21 cellular contexts compared by ENCODE assay signal in the genomic region with DNA sequence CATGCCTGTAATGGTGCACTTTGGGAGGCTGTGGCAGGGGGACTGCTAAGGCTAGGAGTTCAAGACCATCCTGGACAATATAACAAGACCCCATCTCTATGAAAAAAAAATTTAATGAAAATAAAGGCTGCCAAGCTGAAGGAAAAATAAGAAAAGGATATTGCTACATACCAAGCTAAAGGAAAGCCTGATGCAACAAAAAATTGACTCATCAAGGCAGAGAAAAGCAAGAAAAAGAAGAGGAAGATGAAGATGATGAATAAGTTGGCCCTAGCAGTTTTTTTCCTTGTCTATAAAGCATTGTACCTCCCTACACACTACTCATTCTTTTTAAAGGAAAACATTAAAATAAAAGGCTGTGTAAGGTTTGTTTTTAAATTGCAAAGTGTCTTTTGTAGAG.
"Had no signal": no experiment of that assay in that cellular context is flagged by ENCODE, and none has a peak within 500 bp of the region (broad histone marks: within the 10 kb centered on the region; RNA-seq: fewer than 3 reads in every experiment).

No MANE protein-coding gene starts in this region.

- ATAC-seq: activated CD4-positive, alpha-beta T cell treated with anti-CD3 and anti-CD28 coated beads for 36 hours; activated CD8-positive, alpha-beta T cell treated with anti-CD3 and anti-CD28 coated beads for 36 hours; activated naive CD8-positive, alpha-beta T cell treated with anti-CD3 and anti-CD28 coated beads, Interleukin-2, amount 50 U/mL, for 24 hours; activated T-helper 17 cell treated with anti-CD3 and anti-CD28 coated beads, Interleukin-2, amount 50 U/mL, for 72 hours; effector memory CD8-positive, alpha-beta T cell; gastrocnemius medialis; left lung; sciatic nerve; stimulated activated effector memory CD8-positive, alpha-beta T cell treated with anti-CD3 and anti-CD28 coated beads, Interleukin-12 subunit alpha, Interleukin-12 subunit beta, amount 100 ng/mL, for 72 hours had no signal

- H3K27ac ChIP-seq: breast epithelium, gastrocnemius medialis, left lung, stomach, thoracic aorta, upper lobe of left lung had no signal

- DNase-seq: activated CD4-positive, alpha-beta T cell treated with anti-CD3 and anti-CD28 coated beads for 36 hours; activated CD8-positive, alpha-beta T cell treated with anti-CD3 and anti-CD28 coated beads for 36 hours; activated naive CD4-positive, alpha-beta T cell treated with anti-CD3 and anti-CD28 coated beads, Interleukin-2, amount 10 ng/mL, durations not matched to agents 7 days and 5 days; activated naive CD8-positive, alpha-beta T cell treated with anti-CD3 and anti-CD28 coated beads, Interleukin-2, amount 50 U/mL, for 24 hours; activated T-cell treated with anti-CD3 and anti-CD28 coated beads, Interleukin-2, amount 50 U/mL, for 1 hour; effector memory CD8-positive, alpha-beta T cell; gastrocnemius medialis; kidney; left lung; midbrain; stimulated activated CD4-positive, alpha-beta T cell treated with anti-CD3 and anti-CD28 coated beads, Interleukin-4, amount 100 ng/mL, for 24 hours; stomach; T-helper 2 cell; upper lobe of left lung had no signal

- H3K4me3 Mint-ChIP-seq: activated CD4-positive, alpha-beta T cell treated with anti-CD3 and anti-CD28 coated beads for 36 hours; activated CD8-positive, alpha-beta T cell treated with anti-CD3 and anti-CD28 coated beads for 36 hours; activated naive CD4-positive, alpha-beta T cell treated with anti-CD3 and anti-CD28 coated beads, Interleukin-2, amount 10 ng/mL, durations not matched to agents 7 days and 5 days; activated naive CD8-positive, alpha-beta T cell treated with anti-CD3 and anti-CD28 coated beads, Interleukin-2, amount 50 U/mL, for 24 hours; activated T-helper 17 cell treated with anti-CD3 and anti-CD28 coated beads, Interleukin-2, amount 50 U/mL, for 72 hours; effector memory CD8-positive, alpha-beta T cell; nephron; stimulated activated effector memory CD8-positive, alpha-beta T cell treated with anti-CD3 and anti-CD28 coated beads, Interleukin-12 subunit alpha, Interleukin-12 subunit beta, amount 100 ng/mL, for 72 hours; WTC11 had no signal

- H3K9me3 Mint-ChIP-seq: activated CD8-positive, alpha-beta T cell treated with anti-CD3 and anti-CD28 coated beads for 36 hours; activated naive CD4-positive, alpha-beta T cell treated with anti-CD3 and anti-CD28 coated beads, Interleukin-2, amount 10 ng/mL, durations not matched to agents 7 days and 5 days; activated naive CD8-positive, alpha-beta T cell treated with anti-CD3 and anti-CD28 coated beads, Interleukin-2, amount 50 U/mL, for 24 hours; activated T-helper 17 cell treated with anti-CD3 and anti-CD28 coated beads, Interleukin-2, amount 50 U/mL, for 72 hours; effector memory CD8-positive, alpha-beta T cell; nephron; stimulated activated effector memory CD8-positive, alpha-beta T cell treated with anti-CD3 and anti-CD28 coated beads, Interleukin-12 subunit alpha, Interleukin-12 subunit beta, amount 100 ng/mL, for 72 hours had no signal

- H3K4me1 Mint-ChIP-seq: activated CD4-positive, alpha-beta T cell treated with anti-CD3 and anti-CD28 coated beads for 36 hours; activated naive CD4-positive, alpha-beta T cell treated with anti-CD3 and anti-CD28 coated beads, Interleukin-2, amount 10 ng/mL, durations not matched to agents 7 days and 5 days; activated naive CD8-positive, alpha-beta T cell treated with anti-CD3 and anti-CD28 coated beads, Interleukin-2, amount 50 U/mL, for 24 hours; activated T-helper 17 cell treated with anti-CD3 and anti-CD28 coated beads, Interleukin-2, amount 50 U/mL, for 72 hours; nephron; stimulated activated effector memory CD8-positive, alpha-beta T cell treated with anti-CD3 and anti-CD28 coated beads, Interleukin-12 subunit alpha, Interleukin-12 subunit beta, amount 100 ng/mL, for 72 hours; WTC11 had no signal

- H3K27ac Mint-ChIP-seq: activated CD4-positive, alpha-beta T cell treated with anti-CD3 and anti-CD28 coated beads for 36 hours; activated CD8-positive, alpha-beta T cell treated with anti-CD3 and anti-CD28 coated beads for 36 hours; activated naive CD4-positive, alpha-beta T cell treated with anti-CD3 and anti-CD28 coated beads, Interleukin-2, amount 10 ng/mL, durations not matched to agents 7 days and 5 days; activated naive CD8-positive, alpha-beta T cell treated with anti-CD3 and anti-CD28 coated beads, Interleukin-2, amount 50 U/mL, for 24 hours; activated T-helper 17 cell treated with anti-CD3 and anti-CD28 coated beads, Interleukin-2, amount 50 U/mL, for 72 hours; effector memory CD8-positive, alpha-beta T cell; nephron; stimulated activated effector memory CD8-positive, alpha-beta T cell treated with anti-CD3 and anti-CD28 coated beads, Interleukin-12 subunit alpha, Interleukin-12 subunit beta, amount 100 ng/mL, for 72 hours; WTC11 had no signal

- H3K27me3 Mint-ChIP-seq: activated naive CD4-positive, alpha-beta T cell treated with anti-CD3 and anti-CD28 coated beads, Interleukin-2, amount 10 ng/mL, durations not matched to agents 7 days and 5 days had no signal

- H3K36me3 Mint-ChIP-seq: activated naive CD4-positive, alpha-beta T cell treated with anti-CD3 and anti-CD28 coated beads, Interleukin-2, amount 10 ng/mL, durations not matched to agents 7 days and 5 days; stimulated activated effector memory CD8-positive, alpha-beta T cell treated with anti-CD3 and anti-CD28 coated beads, Interleukin-12 subunit alpha, Interleukin-12 subunit beta, amount 100 ng/mL, for 72 hours; WTC11 had no signal

- H3K27me3 ChIP-seq: breast epithelium, gastrocnemius medialis, left lung, stomach, upper lobe of left lung had no signal

- H3K9me3 ChIP-seq: breast epithelium, gastrocnemius medialis, left lung, stomach, thoracic aorta, upper lobe of left lung had no signal
